In the genomic region with DNA sequence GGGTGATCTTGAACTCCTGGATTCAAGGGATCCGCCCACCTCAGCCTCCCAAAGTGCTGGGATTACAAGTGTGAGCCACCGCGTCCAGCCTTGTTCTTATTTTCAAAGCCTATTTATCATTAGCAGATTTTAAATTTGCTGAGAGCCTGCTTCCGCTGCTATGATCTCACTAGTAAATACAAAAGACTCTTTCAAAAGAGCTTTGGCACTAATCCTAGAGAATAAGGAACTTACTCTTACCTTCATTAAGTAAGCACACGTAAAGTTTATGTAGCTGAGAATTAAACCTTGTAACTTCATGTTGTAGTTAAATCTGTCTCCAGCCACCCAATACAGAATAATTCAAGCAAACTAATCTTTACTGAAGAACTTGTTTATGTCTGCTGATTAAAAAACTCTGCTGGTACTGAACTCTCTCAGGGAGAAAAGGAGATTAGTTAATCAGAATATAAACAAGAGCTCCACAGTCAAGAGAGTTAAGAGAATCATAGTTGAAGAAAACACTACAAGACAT, we compare ENCODE assay signal across 1 cellular context.
TF ChIP-seq lines count a peak whose summit lies in the region.

No MANE protein-coding gene starts in this region.

TF ChIP-seq in IMR-90, 13 proteins besides CTCF, POLR2A, EP300 and RAD21 (continued from another document):
- TF ChIP-seq, protein P1, sequence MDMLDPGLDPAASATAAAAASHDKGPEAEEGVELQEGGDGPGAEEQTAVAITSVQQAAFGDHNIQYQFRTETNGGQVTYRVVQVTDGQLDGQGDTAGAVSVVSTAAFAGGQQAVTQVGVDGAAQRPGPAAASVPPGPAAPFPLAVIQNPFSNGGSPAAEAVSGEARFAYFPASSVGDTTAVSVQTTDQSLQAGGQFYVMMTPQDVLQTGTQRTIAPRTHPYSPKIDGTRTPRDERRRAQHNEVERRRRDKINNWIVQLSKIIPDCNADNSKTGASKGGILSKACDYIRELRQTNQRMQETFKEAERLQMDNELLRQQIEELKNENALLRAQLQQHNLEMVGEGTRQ (IDR thresholded peaks at IDR 0.05; ENCODE audit: low read depth, low read length), result no peak
TF ChIP-seq in IMR-90: peak in this region for 0.
